ENCODE assay signal across 9 cellular contexts in genomic region chr7:76503244-76503643, GRCh38. TPM values are rescaled to one million over a fixed set of nuclear protein-coding genes. Genes with fewer than 3 reads are reported as not detected.
"Had no signal": no experiment of that assay in that cellular context is flagged by ENCODE, and none has a peak within 500 bp of the region (broad histone marks: within the 10 kb centered on the region; RNA-seq: fewer than 3 reads in every experiment).

No MANE protein-coding gene starts in this region.

RNA-seq across cellular contexts. Expression of gene UPK3B, which starts 7.1 kb away (rescaled TPM):
- total RNA-seq: kidney epithelial cell had no signal
- polyA plus RNA-seq: immature natural killer cell had no signal

RNA-seq across cellular contexts. Expression of gene SPDYE16, which starts 39.9 kb away (rescaled TPM):
- total RNA-seq: colonic mucosa, esophagus mucosa, esophagus squamous epithelium, glomerular endothelial cell, kidney epithelial cell, left ventricle myocardium superior, mucosa of gallbladder had no signal
- polyA plus RNA-seq: mammary epithelial cell had no signal
